Comparison of ENCODE assay signal across 17 cellular contexts in genomic region chr10:127210936-127211335, GRCh38. TPM values are rescaled to one million over a fixed set of nuclear protein-coding genes. Genes with fewer than 3 reads are reported as not detected.
"Had no signal": no experiment of that assay in that cellular context is flagged by ENCODE, and none has a peak within 500 bp of the region (broad histone marks: within the 10 kb centered on the region; RNA-seq: fewer than 3 reads in every experiment).

No MANE protein-coding gene starts in this region.

- H3K4me3 Mint-ChIP-seq: activated CD4-positive, alpha-beta memory T cell treated with anti-CD3 and anti-CD28 coated beads, Interleukin-2, amount 10 ng/mL, durations not matched to agents 7 days and 5 days; activated naive CD4-positive, alpha-beta T cell treated with anti-CD3 and anti-CD28 coated beads, Interleukin-2, amount 10 ng/mL, durations not matched to agents 7 days and 5 days; activated T-cell treated with anti-CD3 and anti-CD28 coated beads, Interleukin-2, amount 50 U/mL, for 24 hours; stimulated activated naive CD8-positive, alpha-beta T cell treated with anti-CD3 and anti-CD28 coated beads, Interleukin-15, amount 100 ng/mL, for 72 hours; type B pancreatic cell had no signal

- H3K27ac Mint-ChIP-seq: activated CD4-positive, alpha-beta memory T cell treated with anti-CD3 and anti-CD28 coated beads, Interleukin-2, amount 10 ng/mL, durations not matched to agents 7 days and 5 days; activated naive CD4-positive, alpha-beta T cell treated with anti-CD3 and anti-CD28 coated beads, Interleukin-2, amount 10 ng/mL, durations not matched to agents 7 days and 5 days; activated T-cell treated with anti-CD3 and anti-CD28 coated beads, Interleukin-2, amount 50 U/mL, for 24 hours; stimulated activated naive CD8-positive, alpha-beta T cell treated with anti-CD3 and anti-CD28 coated beads, Interleukin-15, amount 100 ng/mL, for 72 hours; type B pancreatic cell had no signal

- H3K4me1 ChIP-seq: gastrocnemius medialis, lower lobe of right lung, prostate gland, right lobe of liver had no signal

- ATAC-seq: gastrocnemius medialis; left colon; stimulated activated naive CD8-positive, alpha-beta T cell treated with anti-CD3 and anti-CD28 coated beads, Interleukin-15, amount 100 ng/mL, for 72 hours had no signal

- H3K27me3 ChIP-seq: gastrocnemius medialis, heart right ventricle, right lobe of liver had no signal

- H3K9me3 ChIP-seq: gastrocnemius medialis, heart right ventricle, lower lobe of right lung, prostate gland, right lobe of liver had no signal

- H3K27me3 Mint-ChIP-seq: activated CD4-positive, alpha-beta memory T cell treated with anti-CD3 and anti-CD28 coated beads, Interleukin-2, amount 10 ng/mL, durations not matched to agents 7 days and 5 days; activated naive CD4-positive, alpha-beta T cell treated with anti-CD3 and anti-CD28 coated beads, Interleukin-2, amount 10 ng/mL, durations not matched to agents 7 days and 5 days; stimulated activated naive CD8-positive, alpha-beta T cell treated with anti-CD3 and anti-CD28 coated beads, Interleukin-15, amount 100 ng/mL, for 72 hours; type B pancreatic cell had no signal

- H3K27ac ChIP-seq: gastrocnemius medialis, heart right ventricle, lower lobe of right lung, prostate gland, right lobe of liver, VCaP had no signal

- H3K4me1 Mint-ChIP-seq: activated CD4-positive, alpha-beta memory T cell treated with anti-CD3 and anti-CD28 coated beads, Interleukin-2, amount 10 ng/mL, durations not matched to agents 7 days and 5 days; activated naive CD4-positive, alpha-beta T cell treated with anti-CD3 and anti-CD28 coated beads, Interleukin-2, amount 10 ng/mL, durations not matched to agents 7 days and 5 days; stimulated activated naive CD8-positive, alpha-beta T cell treated with anti-CD3 and anti-CD28 coated beads, Interleukin-15, amount 100 ng/mL, for 72 hours had no signal

- DNase-seq: activated CD4-positive, alpha-beta memory T cell treated with anti-CD3 and anti-CD28 coated beads, Interleukin-2, amount 10 ng/mL, durations not matched to agents 7 days and 5 days; activated CD4-positive, alpha-beta T cell treated with anti-CD3 and anti-CD28 coated beads for 4 hours; activated naive CD4-positive, alpha-beta T cell treated with anti-CD3 and anti-CD28 coated beads, Interleukin-2, amount 10 ng/mL, durations not matched to agents 7 days and 5 days; activated T-cell treated with anti-CD3 and anti-CD28 coated beads, Interleukin-2, amount 50 U/mL, for 24 hours; gastrocnemius medialis; heart right ventricle; left colon; lower lobe of right lung; midbrain; right lobe of liver; stimulated activated naive CD8-positive, alpha-beta T cell treated with anti-CD3 and anti-CD28 coated beads, Interleukin-15, amount 100 ng/mL, for 72 hours; T1000 had no signal

- H3K9me3 Mint-ChIP-seq: activated naive CD4-positive, alpha-beta T cell treated with anti-CD3 and anti-CD28 coated beads, Interleukin-2, amount 10 ng/mL, durations not matched to agents 7 days and 5 days; activated T-cell treated with anti-CD3 and anti-CD28 coated beads, Interleukin-2, amount 50 U/mL, for 24 hours; stimulated activated naive CD8-positive, alpha-beta T cell treated with anti-CD3 and anti-CD28 coated beads, Interleukin-15, amount 100 ng/mL, for 72 hours had no signal

- H3K4me3 ChIP-seq: gastrocnemius medialis, heart right ventricle, lower lobe of right lung, prostate gland, right lobe of liver had no signal

- H3K36me3 Mint-ChIP-seq: activated naive CD4-positive, alpha-beta T cell treated with anti-CD3 and anti-CD28 coated beads, Interleukin-2, amount 10 ng/mL, durations not matched to agents 7 days and 5 days had no signal

- H3K36me3 ChIP-seq: gastrocnemius medialis, heart right ventricle, prostate gland, right lobe of liver had no signal

RNA-seq across cellular contexts. Expression of gene INSYN2A, which starts 14.5 kb away (rescaled TPM):
- total RNA-seq: activated CD4-positive, alpha-beta memory T cell treated with anti-CD3 and anti-CD28 coated beads, Interleukin-2, amount 10 ng/mL, durations not matched to agents 7 days and 5 days; bronchial epithelial cell; dermis blood vessel endothelial cell; gastrocnemius medialis; lower lobe of right lung; right lobe of liver had no signal
